24 cellular contexts compared by ENCODE assay signal in genomic region chr6:34102696-34103095, GRCh38. TPM values are rescaled to one million over a fixed set of nuclear protein-coding genes. Genes with fewer than 3 reads are reported as not detected.
"Had no signal": no experiment of that assay in that cellular context is flagged by ENCODE, and none has a peak within 500 bp of the region (broad histone marks: within the 10 kb centered on the region; RNA-seq: fewer than 3 reads in every experiment).

No MANE protein-coding gene starts in this region.

- H3K4me1 ChIP-seq: Peyer's patch, SJSA1 had no signal

- DNase-seq: Karpas-422, KG1, NCI-H1092, NCI-H1105 treated with DMSO at 0.1 percent for 48 hours, NCI-H1417 treated with DMSO at 0.1 percent for 48 hours, NCI-H146, NCI-H1694 treated with DMSO at 0.1 percent for 48 hours, NCI-H1930, NCI-H2081, NCI-H2107, NCI-H226, NCI-H446, NCI-H510A, NCI-H524 treated with DMSO at 0.1 percent for 48 hours, NCI-H774, PC-9, Peyer's patch, Right ventricle myocardium superior, RPMI8226, SIG-M5 had no signal

- H3K27ac ChIP-seq: HL-60, PC-9, Peyer's patch, SJSA1, SK-N-MC had no signal

- H3K9me3 ChIP-seq: MG63, Peyer's patch, SJSA1 had no signal

- H3K4me3 ChIP-seq: MG63, PC-9, Peyer's patch, SJSA1, SK-N-MC had no signal

- H2AFZ ChIP-seq: PC-9 had no signal

- H3K36me3 ChIP-seq: MG63, Peyer's patch, SJSA1 had no signal

- H3K27me3 ChIP-seq: MG63, Peyer's patch had no signal

- H3K4me2 ChIP-seq: PC-9 had no signal

RNA-seq across cellular contexts. Expression of gene GRM4, which starts 43.2 kb away (rescaled TPM):
- total RNA-seq: PC-9, Peyer's patch, Right ventricle myocardium superior, SJSA1 had no signal
